ENCODE assay signal across 21 cellular contexts in genomic region chr7:136023134-136023869, GRCh38. TPM values are rescaled to one million over a fixed set of nuclear protein-coding genes. Genes with fewer than 3 reads are reported as not detected.
DNase-seq lines count a peak whose midpoint lies in the region; ATAC-seq and TF ChIP-seq lines count a peak whose summit lies in the region.
"Had no signal": no experiment of that assay in that cellular context is flagged by ENCODE, and none has a peak within 500 bp of the region (broad histone marks: within the 10 kb centered on the region; RNA-seq: fewer than 3 reads in every experiment).

No MANE protein-coding gene starts in this region.

- H3K4me3 ChIP-seq in left lung (no peak overlapping the region), WERI-Rb-1 (ENCODE audit: low read depth, low read length) (no peak overlapping the region)
- H3K4me3 ChIP-seq: adrenal gland, esophagus muscularis mucosa, suprapubic skin had no signal

- H3K27ac ChIP-seq in left lung (no peak overlapping the region), substantia nigra (ENCODE audit: low read depth, low read length, poor library complexity, severe bottlenecking) (no peak overlapping the region), WERI-Rb-1 (no peak overlapping the region)
- H3K27ac ChIP-seq: adrenal gland, esophagus muscularis mucosa, suprapubic skin had no signal

- H3K36me3 ChIP-seq in left lung (no peaks in the 10 kb centered on the region), WERI-Rb-1 (no peaks in the 10 kb centered on the region)
- H3K36me3 ChIP-seq: adrenal gland, esophagus muscularis mucosa, suprapubic skin had no signal

- DNase-seq in DMS79 (lab: John Stamatoyannopoulos, UW) (peak; percentile 96), NCI-H187 treated with DMSO at 0.1 percent for 48 hours (lab: John Stamatoyannopoulos, UW) (peak; percentile 93), NCI-H526 treated with DMSO at 0.1 percent for 48 hours (lab: John Stamatoyannopoulos, UW) (peak; percentile 10), left lung (no peak), natural killer cell (no peak), substantia nigra (lab: John Stamatoyannopoulos, UW) (no peak), WERI-Rb-1 (no peak), left ventricle myocardium superior (no peak)
- DNase-seq: activated CD4-positive, CD25-positive, alpha-beta regulatory T cell; adrenal gland; Calu3; central memory CD4-positive, alpha-beta T cell; IMR-90; MV-4-11; small intestine; stimulated activated CD4-positive, alpha-beta T cell treated with anti-CD3 and anti-CD28 coated beads, Interleukin-4, amount 100 ng/mL, for 4 hours; stimulated activated CD8-positive, alpha-beta memory T cell treated with anti-CD3 and anti-CD28 coated beads, Interleukin-4, amount 100 ng/mL, for 48 hours had no signal

- no peaks in the 10 kb centered on the region for H3K27me3 Mint-ChIP-seq in natural killer cell (ENCODE audit: low read depth in 2 of 2)
- H3K27me3 Mint-ChIP-seq: natural killer cell treated with Interleukin-12 subunit alpha and Interleukin-12 subunit beta and Interleukin-15 and Interleukin-18, amount 100 ng/mL, for 72 hours had no signal

- H3K9me3 ChIP-seq in left lung, result no peaks in the 10 kb centered on the region
- no peaks in the 10 kb centered on the region for H3K9me3 ChIP-seq in WERI-Rb-1 (ENCODE audit: severe bottlenecking)
- H3K9me3 ChIP-seq: adrenal gland, esophagus muscularis mucosa, suprapubic skin had no signal

- no peak overlapping the region for H3K4me3 Mint-ChIP-seq in natural killer cell
- H3K4me3 Mint-ChIP-seq: natural killer cell treated with Interleukin-12 subunit alpha and Interleukin-12 subunit beta and Interleukin-15 and Interleukin-18, amount 100 ng/mL, for 72 hours; T-helper 1 cell treated with Interleukin-12 subunit alpha and Interleukin-12 subunit beta and Interleukin-4 antibody, amounts not matched to agents 30 μg/mL and 1 μg/mL, for 36 hours had no signal

- H3K4me1 Mint-ChIP-seq in natural killer cell, result no peaks in the 10 kb centered on the region

- peak; percentile 95 for ATAC-seq in left lung
- no peak for ATAC-seq in natural killer cell
- no peak for ATAC-seq in left ventricle myocardium superior
- ATAC-seq: natural killer cell treated with Interleukin-12 subunit alpha and Interleukin-12 subunit beta and Interleukin-15 and Interleukin-18, amount 100 ng/mL, for 72 hours had no signal

- no peak overlapping the region for H3K27ac Mint-ChIP-seq in natural killer cell
- H3K27ac Mint-ChIP-seq: natural killer cell treated with Interleukin-12 subunit alpha and Interleukin-12 subunit beta and Interleukin-15 and Interleukin-18, amount 100 ng/mL, for 72 hours; T-helper 1 cell treated with Interleukin-12 subunit alpha and Interleukin-12 subunit beta and Interleukin-4 antibody, amounts not matched to agents 30 μg/mL and 1 μg/mL, for 36 hours had no signal

- H3K27me3 ChIP-seq in left lung (no peaks in the 10 kb centered on the region), WERI-Rb-1 (ENCODE audit: insufficient read depth, low read depth, severe bottlenecking) (no peaks in the 10 kb centered on the region)
- H3K27me3 ChIP-seq: adrenal gland, esophagus muscularis mucosa, suprapubic skin had no signal

- no peaks in the 10 kb centered on the region for H3K9me3 Mint-ChIP-seq in natural killer cell
- H3K9me3 Mint-ChIP-seq: natural killer cell treated with Interleukin-12 subunit alpha and Interleukin-12 subunit beta and Interleukin-15 and Interleukin-18, amount 100 ng/mL, for 72 hours; T-helper 1 cell treated with Interleukin-12 subunit alpha and Interleukin-12 subunit beta and Interleukin-4 antibody, amounts not matched to agents 30 μg/mL and 1 μg/mL, for 36 hours had no signal

- H3K4me1 ChIP-seq in left lung, result no peaks in the 10 kb centered on the region
- H3K4me1 ChIP-seq: adrenal gland, esophagus muscularis mucosa, suprapubic skin had no signal

- intact Hi-C loops in left lung (cut with DNase I), result no loop called here
- intact Hi-C loops in natural killer cell (cut with micrococcal nuclease), result no loop called here
- intact Hi-C loops in left ventricle myocardium superior (cut with micrococcal nuclease), result no loop called here

- H3K36me3 Mint-ChIP-seq in natural killer cell, result peaks cover 9% of the 10 kb centered on the region

- TF ChIP-seq CTCF in left lung (IDR thresholded peaks at IDR 0.05) (no peak), natural killer cell (IDR thresholded peaks at IDR 0.05) (no peak), WERI-Rb-1 (IDR thresholded peaks at IDR 0.05; ENCODE audit: low read depth, low read length) (no peak)

RNA-seq across cellular contexts. Expression of gene MTPN, which starts 46.1 kb away (rescaled TPM):
- total RNA-seq in left lung, result 100 to 1,000 TPM; 117 to 130 TPM
- total RNA-seq in natural killer cell, result 100 to 1,000 TPM; 161 to 170 (median 165) TPM
- 75.2 TPM for total RNA-seq in left ventricle myocardium superior

Comparison
In these comparisons a context has a peak if more than half of its experiments do, and no peak if none do; other contexts are left out.
1. DNase-seq: peak in DMS79 (single experiment), NCI-H187 treated with DMSO at 0.1 percent for 48 hours (single experiment) and NCI-H526 treated with DMSO at 0.1 percent for 48 hours (single experiment); none in left lung (0 of 2), natural killer cell (single experiment), substantia nigra (0 of 49), WERI-Rb-1 (single experiment) and left ventricle myocardium superior (single experiment).